ENCODE assay signal across 8 cellular contexts in the genomic region with DNA sequence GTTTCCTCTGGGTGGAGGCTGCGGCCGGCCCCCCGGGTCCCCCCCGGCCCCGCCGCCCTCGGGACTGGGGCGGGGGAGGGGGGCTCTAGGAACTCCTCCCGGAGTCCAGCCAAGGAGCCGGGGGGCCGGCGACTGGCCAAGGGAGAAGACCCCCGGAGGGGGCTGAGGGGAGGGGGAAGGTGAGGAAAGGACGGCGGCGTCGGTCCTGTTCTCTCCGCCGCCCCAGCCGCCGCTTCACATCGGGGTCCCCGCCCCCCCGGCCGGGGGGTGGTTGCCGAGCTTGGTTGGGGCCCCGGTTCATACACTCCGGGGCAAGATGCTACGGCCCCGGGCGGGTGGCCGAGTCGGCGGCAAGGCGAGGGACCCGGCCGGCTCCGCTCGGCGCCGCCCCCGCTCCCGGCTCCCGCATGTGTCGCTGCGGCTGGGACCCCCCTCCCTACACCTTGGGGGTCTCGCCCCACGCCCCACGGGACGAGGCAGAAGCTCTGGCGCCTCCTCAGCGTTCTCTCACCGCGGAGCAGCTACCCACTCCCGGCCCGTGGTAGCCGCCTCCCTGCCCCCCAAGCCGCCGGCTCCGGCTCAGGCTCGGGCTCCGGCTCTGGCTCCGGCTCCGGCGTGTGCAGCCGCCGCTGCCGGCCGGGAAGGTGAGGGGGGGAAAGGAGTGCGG. TPM values are rescaled to one million over a fixed set of nuclear protein-coding genes. Genes with fewer than 3 reads are reported as not detected.
DNase-seq lines count a peak whose midpoint lies in the region; ATAC-seq and TF ChIP-seq lines count a peak whose summit lies in the region.

No MANE protein-coding gene starts in this region.

- DNase-seq in HFFc6 (no peak), brain microvascular endothelial cell (no peak), left lung (peak; percentile 37 to 84), testis (no peak), DMS153 treated with DMSO at 0.1 percent for 48 hours (lab: John Stamatoyannopoulos, UW; ENCODE audit: unreplicated experiment) (no peak), NCI-H226 (no peak)

- H3K4me1 ChIP-seq in OCI-LY3 (ENCODE audit: low read length), result peaks cover 55% of the 10 kb centered on the region
- peaks cover 15 to 53% of the 10 kb centered on the region in 2 donors for H3K4me1 ChIP-seq in left lung
- H3K4me1 ChIP-seq in testis, result peaks cover 19% of the 10 kb centered on the region

- peaks cover 57% of the 10 kb centered on the region for H3K4me1 Mint-ChIP-seq in HFFc6 (ENCODE audit: low read depth)

- no peaks in the 10 kb centered on the region; the same call in 1 of the 2 replicates for H3K27me3 Mint-ChIP-seq in HFFc6 (ENCODE audit: insufficient read depth)

- intact Hi-C loops in left lung (cut with DNase I), result no loop called here
- intact Hi-C loops in testis (cut with DNase I; ENCODE audit: low total_unique reads), result no loop called here

- H3K27me3 ChIP-seq in OCI-LY3 (ENCODE audit: low read depth, low read length) (no peaks in the 10 kb centered on the region), brain microvascular endothelial cell (replicated peaks) (no peaks in the 10 kb centered on the region), left lung (no peaks in the 10 kb centered on the region), testis (no peaks in the 10 kb centered on the region)

- TF ChIP-seq CTCF in HFFc6 (IDR thresholded peaks at IDR 0.05) (no peak), OCI-LY3 (IDR thresholded peaks at IDR 0.05; ENCODE audit: low read depth, low read length) (no peak), brain microvascular endothelial cell (IDR thresholded peaks at IDR 0.05; ENCODE audit: low read depth, low read length, missing control alignments) (no peak), left lung (IDR thresholded peaks at IDR 0.05) (no peak), testis (IDR thresholded peaks at IDR 0.05) (no peak)

- H3K36me3 Mint-ChIP-seq in HFFc6 (ENCODE audit: low read depth), result no peaks in the 10 kb centered on the region; the same call in 1 of the 2 replicates

- H3K9ac ChIP-seq in OCI-LY3 (ENCODE audit: low read length), result peak overlapping the region; percentile 87

- H3K27ac ChIP-seq in OCI-LY3 (ENCODE audit: low read length) (peak overlapping the region; percentile 73), brain microvascular endothelial cell (peak overlapping the region; percentile 85), left lung (peak overlapping the region; percentile 83 to 98), testis (peak overlapping the region; percentile 86 to 90)

- peaks cover 52% of the 10 kb centered on the region for H4K20me1 ChIP-seq in OCI-LY3 (ENCODE audit: insufficient read depth, low read length)

- in situ Hi-C loops in brain microvascular endothelial cell (cut with HindIII; ENCODE audit: low pct_ligation_motif_present, low sequenced_read_pairs), result no loop called here

- no peaks in the 10 kb centered on the region for H3K9me3 Mint-ChIP-seq in HFFc6

- H2AFZ ChIP-seq in OCI-LY3 (ENCODE audit: low read depth, low read length), result no peak overlapping the region

- peaks cover 97% of the 10 kb centered on the region for H3K79me2 ChIP-seq in OCI-LY3 (ENCODE audit: low read length)

- H3K27ac Mint-ChIP-seq in HFFc6, result peak overlapping the region; percentile 87

- peak overlapping the region; percentile 87 for H3K4me2 ChIP-seq in OCI-LY3 (ENCODE audit: low read length)

- peak; percentile 5 for ATAC-seq in GM18502 (IDR thresholded peaks at IDR 0.05; ENCODE audit: poor library complexity, unreplicated experiment)
- ATAC-seq in left lung, result peak; percentile 8

- peaks cover 7% of the 10 kb centered on the region; the same call in 1 of the 2 replicates for H3K9me3 ChIP-seq in OCI-LY3 (ENCODE audit: insufficient read depth, low read length)
- H3K9me3 ChIP-seq in left lung, result no peaks in the 10 kb centered on the region
- H3K9me3 ChIP-seq in testis, result no peaks in the 10 kb centered on the region

- H3K36me3 ChIP-seq in OCI-LY3 (replicated peaks; ENCODE audit: low read depth, low read length) (peaks cover 39% of the 10 kb centered on the region), brain microvascular endothelial cell (replicated peaks) (no peaks in the 10 kb centered on the region), left lung (peaks cover 0 to 13% of the 10 kb centered on the region in 2 donors), testis (ENCODE audit: low read depth, missing control alignments) (no peaks in the 10 kb centered on the region)

- H3K4me3 ChIP-seq in OCI-LY3 (ENCODE audit: low read length), result peak overlapping the region; percentile 81
- peak overlapping the region; percentile 99 for H3K4me3 ChIP-seq in brain microvascular endothelial cell (ENCODE audit: low read depth, low read length)
- H3K4me3 ChIP-seq in left lung, result peak overlapping the region; percentile 97 to 99
- peak overlapping the region; percentile 99 to 100 for H3K4me3 ChIP-seq in testis

- H3K4me3 Mint-ChIP-seq in HFFc6, result peak overlapping the region; percentile 98

- WGBS in testis, 2 donors, result 1% methylated on average over 43 of the region's 70 CpGs; no CpG with 5 or more reads in 1 of the 2 donors

- no peak for TF ChIP-seq POLR2A in testis (IDR thresholded peaks at IDR 0.05)

RNA-seq across cellular contexts. Expression of gene FBXW7, which starts 0.5 kb away (rescaled TPM):
- 10 to 100 TPM; 17.4 to 26.1 (median 19.5) TPM for total RNA-seq in HFFc6 (2021; fragmentation: NEBNext Ultra II Directional; extraction: Animal tissue kit (Norgen Biotek cat#: 25700))
- total RNA-seq in left lung (10 to 100 TPM; 33.6 to 35.2 TPM), testis (10 to 100 TPM; 55.4 to 68.5 TPM)
- 44.8 TPM for polyA plus RNA-seq in testis (ENCODE audit: insufficient read depth, low read depth, low replicate concordance)

Comparison
In these comparisons a context has a peak if more than half of its experiments do, and no peak if none do; other contexts are left out.
1. DNase-seq: peak in left lung (2 of 2); none in HFFc6 (single experiment), brain microvascular endothelial cell (single experiment), testis (single experiment), DMS153 treated with DMSO at 0.1 percent for 48 hours (single experiment) and NCI-H226 (single experiment).
2. Peak in every context shown above with its lines, with median percentiles within 50 percentile points of each other: H3K27ac ChIP-seq and H3K4me3 ChIP-seq.